In the genomic region with DNA sequence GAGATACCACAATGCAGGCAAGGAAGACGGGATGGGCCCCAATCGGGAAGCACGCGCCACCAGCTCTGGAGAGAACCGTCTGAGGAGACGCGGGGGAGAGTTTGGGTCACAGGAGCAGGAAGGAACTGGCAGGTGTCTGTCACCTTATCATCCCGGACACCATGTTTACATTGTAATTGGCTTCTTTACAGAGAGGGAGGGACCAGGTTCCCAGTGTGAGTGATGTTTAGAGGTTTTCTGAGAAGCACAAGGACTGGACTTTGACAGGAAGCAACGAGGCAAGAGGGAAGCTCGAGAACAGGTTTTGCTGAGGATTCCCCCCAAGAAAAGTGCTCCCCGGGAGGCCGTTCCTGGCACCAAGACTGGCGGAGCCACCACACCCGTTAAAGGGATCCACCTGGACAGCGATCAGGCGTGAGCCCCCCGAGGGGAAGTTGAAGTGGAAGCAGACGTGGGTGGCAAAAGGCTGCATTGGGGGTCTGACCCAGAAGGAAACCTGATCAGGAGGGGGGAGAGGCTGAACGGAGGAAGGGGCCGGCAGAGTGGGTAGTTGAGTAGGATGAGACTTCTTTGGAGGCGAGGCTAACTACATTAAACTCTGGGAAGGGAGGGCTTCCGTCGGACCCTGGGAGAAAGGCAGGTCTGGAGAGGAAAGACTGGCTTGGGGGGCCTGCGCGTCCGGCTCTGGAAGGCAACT, we compare ENCODE assay signal across 1 cellular context.
TF ChIP-seq lines count a peak whose summit lies in the region.

No MANE protein-coding gene starts in this region.

TF ChIP-seq in K562, 482 proteins besides CTCF, POLR2A, EP300 and RAD21 (continued from another document and continues in another):
- TF ChIP-seq, protein P1, sequence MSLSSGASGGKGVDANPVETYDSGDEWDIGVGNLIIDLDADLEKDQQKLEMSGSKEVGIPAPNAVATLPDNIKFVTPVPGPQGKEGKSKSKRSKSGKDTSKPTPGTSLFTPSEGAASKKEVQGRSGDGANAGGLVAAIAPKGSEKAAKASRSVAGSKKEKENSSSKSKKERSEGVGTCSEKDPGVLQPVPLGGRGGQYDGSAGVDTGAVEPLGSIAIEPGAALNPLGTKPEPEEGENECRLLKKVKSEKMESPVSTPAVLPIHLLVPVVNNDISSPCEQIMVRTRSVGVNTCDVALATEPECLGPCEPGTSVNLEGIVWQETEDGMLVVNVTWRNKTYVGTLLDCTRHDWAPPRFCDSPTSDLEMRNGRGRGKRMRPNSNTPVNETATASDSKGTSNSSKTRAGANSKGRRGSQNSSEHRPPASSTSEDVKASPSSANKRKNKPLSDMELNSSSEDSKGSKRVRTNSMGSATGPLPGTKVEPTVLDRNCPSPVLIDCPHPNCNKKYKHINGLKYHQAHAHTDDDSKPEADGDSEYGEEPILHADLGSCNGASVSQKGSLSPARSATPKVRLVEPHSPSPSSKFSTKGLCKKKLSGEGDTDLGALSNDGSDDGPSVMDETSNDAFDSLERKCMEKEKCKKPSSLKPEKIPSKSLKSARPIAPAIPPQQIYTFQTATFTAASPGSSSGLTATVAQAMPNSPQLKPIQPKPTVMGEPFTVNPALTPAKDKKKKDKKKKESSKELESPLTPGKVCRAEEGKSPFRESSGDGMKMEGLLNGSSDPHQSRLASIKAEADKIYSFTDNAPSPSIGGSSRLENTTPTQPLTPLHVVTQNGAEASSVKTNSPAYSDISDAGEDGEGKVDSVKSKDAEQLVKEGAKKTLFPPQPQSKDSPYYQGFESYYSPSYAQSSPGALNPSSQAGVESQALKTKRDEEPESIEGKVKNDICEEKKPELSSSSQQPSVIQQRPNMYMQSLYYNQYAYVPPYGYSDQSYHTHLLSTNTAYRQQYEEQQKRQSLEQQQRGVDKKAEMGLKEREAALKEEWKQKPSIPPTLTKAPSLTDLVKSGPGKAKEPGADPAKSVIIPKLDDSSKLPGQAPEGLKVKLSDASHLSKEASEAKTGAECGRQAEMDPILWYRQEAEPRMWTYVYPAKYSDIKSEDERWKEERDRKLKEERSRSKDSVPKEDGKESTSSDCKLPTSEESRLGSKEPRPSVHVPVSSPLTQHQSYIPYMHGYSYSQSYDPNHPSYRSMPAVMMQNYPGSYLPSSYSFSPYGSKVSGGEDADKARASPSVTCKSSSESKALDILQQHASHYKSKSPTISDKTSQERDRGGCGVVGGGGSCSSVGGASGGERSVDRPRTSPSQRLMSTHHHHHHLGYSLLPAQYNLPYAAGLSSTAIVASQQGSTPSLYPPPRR (CRISPR knock-in tag; IDR thresholded peaks at IDR 0.05; ENCODE audit: borderline replicate concordance): peak; percentile 72; the same call in 1 of the 2 replicates
- TF ChIP-seq C11orf30 (IDR thresholded peaks at IDR 0.05; ENCODE audit: low read depth) (no peak), ARID2 (IDR thresholded peaks at IDR 0.05) (no peak), ZNF445 (CRISPR knock-in tag; IDR thresholded peaks at IDR 0.05; ENCODE audit: low read depth) (no peak), HDAC3 (IDR thresholded peaks at IDR 0.05; ENCODE audit: borderline replicate concordance, partially characterized antibody) (peak; percentile 93), RBBP5 (IDR thresholded peaks at IDR 0.05; ENCODE audit: borderline replicate concordance, insufficient read depth, low read length, poor library complexity, severe bottlenecking) (peak; percentile 41), ZNF146 (CRISPR knock-in tag; IDR thresholded peaks at IDR 0.05; ENCODE audit: unreplicated experiment) (no peak), RBM17 (IDR thresholded peaks at IDR 0.05; ENCODE audit: borderline replicate concordance, low read depth, low read length) (no peak), MYNN (IDR thresholded peaks at IDR 0.05) (peak; percentile 75; the same call in 1 of the 2 replicates), MYNN (CRISPR knock-in tag; IDR thresholded peaks at IDR 0.05) (no peak), HDAC2 (IDR thresholded peaks at IDR 0.05) (peak; percentile 96), ZC3H8 (IDR thresholded peaks at IDR 0.05) (no peak), HMGN3 (IDR thresholded peaks at IDR 0.05; ENCODE audit: borderline replicate concordance, extremely low read depth, insufficient read length, low read depth, low read length) (peak; percentile 78), KLF10 (CRISPR knock-in tag; IDR thresholded peaks at IDR 0.05) (no peak), PHF21A (IDR thresholded peaks at IDR 0.05; ENCODE audit: borderline replicate concordance, low read depth) (no peak; the same call in 1 of the 2 replicates), ZNF253 (CRISPR knock-in tag; conservative IDR thresholded peaks at IDR 0.05) (no peak), GATAD2B (IDR thresholded peaks at IDR 0.05; ENCODE audit: borderline replicate concordance) (peak; percentile 29; the same call in 1 of the 2 replicates), FOXJ3 (CRISPR knock-in tag; IDR thresholded peaks at IDR 0.05) (no peak), SMC3 (conservative IDR thresholded peaks at IDR 0.05; ENCODE audit: insufficient read depth, low read depth, low read length) (no peak; the same call in 1 of the 2 replicates), KLF16 (IDR thresholded peaks at IDR 0.05) (peak; percentile 91), GABPA (tag; conservative IDR thresholded peaks at IDR 0.05; ENCODE audit: low read depth) (0 out of 2 replicates have a peak, but pooled peaks have one; percentile 8), ETV5 (CRISPR knock-in tag; IDR thresholded peaks at IDR 0.05; ENCODE audit: low read depth) (peak; percentile 96), TEAD4 (IDR thresholded peaks at IDR 0.05; ENCODE audit: low read length) (peak; percentile 83), TEAD4 (CRISPR knock-in tag; IDR thresholded peaks at IDR 0.05; ENCODE audit: borderline replicate concordance) (no peak), BACH1 (tag; IDR thresholded peaks at IDR 0.05) (peak; percentile 58; the same call in 1 of the 2 replicates), ZNF217 (CRISPR knock-in tag; IDR thresholded peaks at IDR 0.05) (no peak), SREBF1 (IDR thresholded peaks at IDR 0.05; ENCODE audit: borderline replicate concordance, low read depth, low read length) (no peak), HNRNPLL (IDR thresholded peaks at IDR 0.05; ENCODE audit: low read depth, low read length, poor library complexity, severe bottlenecking) (peak; percentile 31), TOE1 (IDR thresholded peaks at IDR 0.05; ENCODE audit: borderline replicate concordance) (peak; percentile 64), TOE1 (CRISPR knock-in tag; IDR thresholded peaks at IDR 0.05; ENCODE audit: borderline replicate concordance, low read depth) (no peak), ZNF778 (CRISPR knock-in tag; IDR thresholded peaks at IDR 0.05) (no peak), ZKSCAN8 (CRISPR knock-in tag; IDR thresholded peaks at IDR 0.05) (no peak), SAFB2 (IDR thresholded peaks at IDR 0.05; ENCODE audit: borderline replicate concordance, low read depth, low read length, severe bottlenecking) (no peak), ZNF408 (CRISPR knock-in tag; IDR thresholded peaks at IDR 0.05; ENCODE audit: low read depth) (no peak), MIER1 (IDR thresholded peaks at IDR 0.05; ENCODE audit: low read depth) (0 out of 2 replicates have a peak, but pooled peaks have one; percentile 42), GTF2A2 (tag; IDR thresholded peaks at IDR 0.05) (no peak), SIN3A (IDR thresholded peaks at IDR 0.05; ENCODE audit: borderline replicate concordance in 2 of 2, control insufficient read depth in 1 of 2, low read depth in 2 of 2, low read length in 2 of 2) (peak in 1 of 2 experiments; percentile 51; a peak in 3 of 4 replicates), E2F3 (CRISPR knock-in tag; IDR thresholded peaks at IDR 0.05) (no peak), STAT5B (CRISPR knock-in tag; IDR thresholded peaks at IDR 0.05) (no peak), NONO (IDR thresholded peaks at IDR 0.05; ENCODE audit: low read depth in 2 of 2, low read length in 1 of 2) (no peak), ZFP36 (IDR thresholded peaks at IDR 0.05; ENCODE audit: low read depth, low read length, partially characterized antibody) (peak; percentile 13), ZNF347 (CRISPR knock-in tag; IDR thresholded peaks at IDR 0.05; ENCODE audit: low read depth) (no peak), MTA2 (IDR thresholded peaks at IDR 0.05; ENCODE audit: low read depth) (peak; percentile 79), TCF3 (CRISPR knock-in tag; IDR thresholded peaks at IDR 0.05) (peak; percentile 91), SNIP1 (IDR thresholded peaks at IDR 0.05; ENCODE audit: low read depth) (no peak), HOXB6 (CRISPR knock-in tag; IDR thresholded peaks at IDR 0.05; ENCODE audit: borderline replicate concordance) (no peak)
- TF ChIP-seq, protein P2, sequence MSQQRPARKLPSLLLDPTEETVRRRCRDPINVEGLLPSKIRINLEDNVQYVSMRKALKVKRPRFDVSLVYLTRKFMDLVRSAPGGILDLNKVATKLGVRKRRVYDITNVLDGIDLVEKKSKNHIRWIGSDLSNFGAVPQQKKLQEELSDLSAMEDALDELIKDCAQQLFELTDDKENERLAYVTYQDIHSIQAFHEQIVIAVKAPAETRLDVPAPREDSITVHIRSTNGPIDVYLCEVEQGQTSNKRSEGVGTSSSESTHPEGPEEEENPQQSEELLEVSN (IDR thresholded peaks at IDR 0.05; ENCODE audit: borderline replicate concordance in 1 of 2, extremely low read depth in 1 of 2, insufficient read depth in 1 of 2, insufficient read length in 1 of 2, low read depth in 1 of 2, low read length in 1 of 2, poor library complexity in 1 of 2, severe bottlenecking in 1 of 2): peak; percentile 48 to 78
- TF ChIP-seq, protein P3, sequence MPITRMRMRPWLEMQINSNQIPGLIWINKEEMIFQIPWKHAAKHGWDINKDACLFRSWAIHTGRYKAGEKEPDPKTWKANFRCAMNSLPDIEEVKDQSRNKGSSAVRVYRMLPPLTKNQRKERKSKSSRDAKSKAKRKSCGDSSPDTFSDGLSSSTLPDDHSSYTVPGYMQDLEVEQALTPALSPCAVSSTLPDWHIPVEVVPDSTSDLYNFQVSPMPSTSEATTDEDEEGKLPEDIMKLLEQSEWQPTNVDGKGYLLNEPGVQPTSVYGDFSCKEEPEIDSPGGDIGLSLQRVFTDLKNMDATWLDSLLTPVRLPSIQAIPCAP (CRISPR knock-in tag; IDR thresholded peaks at IDR 0.05; ENCODE audit: borderline replicate concordance): no peak
- TF ChIP-seq, protein P4, sequence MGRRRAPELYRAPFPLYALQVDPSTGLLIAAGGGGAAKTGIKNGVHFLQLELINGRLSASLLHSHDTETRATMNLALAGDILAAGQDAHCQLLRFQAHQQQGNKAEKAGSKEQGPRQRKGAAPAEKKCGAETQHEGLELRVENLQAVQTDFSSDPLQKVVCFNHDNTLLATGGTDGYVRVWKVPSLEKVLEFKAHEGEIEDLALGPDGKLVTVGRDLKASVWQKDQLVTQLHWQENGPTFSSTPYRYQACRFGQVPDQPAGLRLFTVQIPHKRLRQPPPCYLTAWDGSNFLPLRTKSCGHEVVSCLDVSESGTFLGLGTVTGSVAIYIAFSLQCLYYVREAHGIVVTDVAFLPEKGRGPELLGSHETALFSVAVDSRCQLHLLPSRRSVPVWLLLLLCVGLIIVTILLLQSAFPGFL (CRISPR knock-in tag; IDR thresholded peaks at IDR 0.05): no peak
- TF ChIP-seq, protein P5, sequence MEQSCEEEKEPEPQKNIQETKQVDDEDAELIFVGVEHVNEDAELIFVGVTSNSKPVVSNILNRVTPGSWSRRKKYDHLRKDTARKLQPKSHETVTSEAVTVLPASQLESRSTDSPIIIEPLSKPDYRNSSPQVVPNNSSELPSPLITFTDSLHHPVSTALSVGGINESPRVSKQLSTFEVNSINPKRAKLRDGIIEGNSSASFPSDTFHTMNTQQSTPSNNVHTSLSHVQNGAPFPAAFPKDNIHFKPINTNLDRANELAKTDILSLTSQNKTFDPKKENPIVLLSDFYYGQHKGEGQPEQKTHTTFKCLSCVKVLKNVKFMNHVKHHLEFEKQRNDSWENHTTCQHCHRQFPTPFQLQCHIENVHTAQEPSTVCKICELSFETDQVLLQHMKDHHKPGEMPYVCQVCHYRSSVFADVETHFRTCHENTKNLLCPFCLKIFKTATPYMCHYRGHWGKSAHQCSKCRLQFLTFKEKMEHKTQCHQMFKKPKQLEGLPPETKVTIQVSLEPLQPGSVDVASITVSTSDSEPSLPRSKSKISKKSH (CRISPR knock-in tag; IDR thresholded peaks at IDR 0.05): no peak
- TF ChIP-seq, protein P6, sequence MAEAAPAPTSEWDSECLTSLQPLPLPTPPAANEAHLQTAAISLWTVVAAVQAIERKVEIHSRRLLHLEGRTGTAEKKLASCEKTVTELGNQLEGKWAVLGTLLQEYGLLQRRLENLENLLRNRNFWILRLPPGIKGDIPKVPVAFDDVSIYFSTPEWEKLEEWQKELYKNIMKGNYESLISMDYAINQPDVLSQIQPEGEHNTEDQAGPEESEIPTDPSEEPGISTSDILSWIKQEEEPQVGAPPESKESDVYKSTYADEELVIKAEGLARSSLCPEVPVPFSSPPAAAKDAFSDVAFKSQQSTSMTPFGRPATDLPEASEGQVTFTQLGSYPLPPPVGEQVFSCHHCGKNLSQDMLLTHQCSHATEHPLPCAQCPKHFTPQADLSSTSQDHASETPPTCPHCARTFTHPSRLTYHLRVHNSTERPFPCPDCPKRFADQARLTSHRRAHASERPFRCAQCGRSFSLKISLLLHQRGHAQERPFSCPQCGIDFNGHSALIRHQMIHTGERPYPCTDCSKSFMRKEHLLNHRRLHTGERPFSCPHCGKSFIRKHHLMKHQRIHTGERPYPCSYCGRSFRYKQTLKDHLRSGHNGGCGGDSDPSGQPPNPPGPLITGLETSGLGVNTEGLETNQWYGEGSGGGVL (CRISPR knock-in tag; IDR thresholded peaks at IDR 0.05): no peak
- TF ChIP-seq, protein P7, sequence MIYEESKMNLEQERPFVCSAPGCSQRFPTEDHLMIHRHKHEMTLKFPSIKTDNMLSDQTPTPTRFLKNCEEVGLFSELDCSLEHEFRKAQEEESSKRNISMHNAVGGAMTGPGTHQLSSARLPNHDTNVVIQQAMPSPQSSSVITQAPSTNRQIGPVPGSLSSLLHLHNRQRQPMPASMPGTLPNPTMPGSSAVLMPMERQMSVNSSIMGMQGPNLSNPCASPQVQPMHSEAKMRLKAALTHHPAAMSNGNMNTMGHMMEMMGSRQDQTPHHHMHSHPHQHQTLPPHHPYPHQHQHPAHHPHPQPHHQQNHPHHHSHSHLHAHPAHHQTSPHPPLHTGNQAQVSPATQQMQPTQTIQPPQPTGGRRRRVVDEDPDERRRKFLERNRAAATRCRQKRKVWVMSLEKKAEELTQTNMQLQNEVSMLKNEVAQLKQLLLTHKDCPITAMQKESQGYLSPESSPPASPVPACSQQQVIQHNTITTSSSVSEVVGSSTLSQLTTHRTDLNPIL (CRISPR knock-in tag; IDR thresholded peaks at IDR 0.05): no peak
- TF ChIP-seq, protein P8, sequence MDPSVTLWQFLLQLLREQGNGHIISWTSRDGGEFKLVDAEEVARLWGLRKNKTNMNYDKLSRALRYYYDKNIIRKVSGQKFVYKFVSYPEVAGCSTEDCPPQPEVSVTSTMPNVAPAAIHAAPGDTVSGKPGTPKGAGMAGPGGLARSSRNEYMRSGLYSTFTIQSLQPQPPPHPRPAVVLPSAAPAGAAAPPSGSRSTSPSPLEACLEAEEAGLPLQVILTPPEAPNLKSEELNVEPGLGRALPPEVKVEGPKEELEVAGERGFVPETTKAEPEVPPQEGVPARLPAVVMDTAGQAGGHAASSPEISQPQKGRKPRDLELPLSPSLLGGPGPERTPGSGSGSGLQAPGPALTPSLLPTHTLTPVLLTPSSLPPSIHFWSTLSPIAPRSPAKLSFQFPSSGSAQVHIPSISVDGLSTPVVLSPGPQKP (CRISPR knock-in tag; IDR thresholded peaks at IDR 0.05): no peak
